In genomic region chr4:40380647-40381046, GRCh38 we compare ENCODE assay signal across 17 cellular contexts. TPM values are rescaled to one million over a fixed set of nuclear protein-coding genes. Genes with fewer than 3 reads are reported as not detected.
DNase-seq lines count a peak whose midpoint lies in the region; ATAC-seq lines count a peak whose summit lies in the region.
"Had no signal": no experiment of that assay in that cellular context is flagged by ENCODE, and none has a peak within 500 bp of the region (broad histone marks: within the 10 kb centered on the region; RNA-seq: fewer than 3 reads in every experiment).

No MANE protein-coding gene starts in this region.

- no peak overlapping the region for H3K18ac ChIP-seq in trophoblast cell (ENCODE audit: low read length)

- H4K12ac ChIP-seq in trophoblast cell (ENCODE audit: low read depth, low read length), result no peak overlapping the region

- ATAC-seq in right cardiac atrium, result no peak
- ATAC-seq in activated naive CD8-positive, alpha-beta T cell treated with anti-CD3 and anti-CD28 coated beads, Interleukin-2, amount 50 U/mL, for 24 hours, result no peak
- ATAC-seq: A549; CD8-positive, alpha-beta T cell had no signal

- no peaks in the 10 kb centered on the region for H3K4me1 ChIP-seq in right cardiac atrium (ENCODE audit: control insufficient read depth, insufficient read depth, low read length)
- H3K4me1 ChIP-seq in trophoblast cell (ENCODE audit: control insufficient read depth in 1 of 2, insufficient read depth in 2 of 2, low read length in 2 of 2), result no peaks in the 10 kb centered on the region
- H3K4me1 ChIP-seq: A549; BLaER1 treated with 17β-estradiol and CSF1 and Interleukin-3, amounts not matched to agents 10 nM and 100 nM had no signal

- no peak overlapping the region for H2BK5ac ChIP-seq in trophoblast cell (ENCODE audit: low read depth, low read length, poor library complexity)

- H3K4me1 Mint-ChIP-seq in activated naive CD8-positive, alpha-beta T cell treated with anti-CD3 and anti-CD28 coated beads, Interleukin-2, amount 50 U/mL, for 24 hours, result no peaks in the 10 kb centered on the region
- H3K4me1 Mint-ChIP-seq: B cell had no signal

- H3K4me2 ChIP-seq in trophoblast cell (ENCODE audit: low read length), result no peak overlapping the region
- H3K4me2 ChIP-seq: A549; BLaER1 treated with 17β-estradiol and CSF1 and Interleukin-3, amounts not matched to agents 10 nM and 100 nM had no signal

- H3K27ac ChIP-seq in right cardiac atrium (ENCODE audit: low read length) (no peak overlapping the region), trophoblast cell (ENCODE audit: low read depth, low read length) (no peak overlapping the region)
- H3K27ac ChIP-seq: 22Rv1; A549; BLaER1 treated with 17β-estradiol and CSF1 and Interleukin-3, amounts not matched to agents 10 nM and 100 nM; C4-2B had no signal

- H3K14ac ChIP-seq in trophoblast cell (ENCODE audit: low read length), result no peak overlapping the region

- H3K27me3 ChIP-seq in right cardiac atrium (ENCODE audit: control insufficient read depth, insufficient read depth) (peaks cover 2% of the 10 kb centered on the region), trophoblast cell (ENCODE audit: insufficient read depth, low read length) (no peaks in the 10 kb centered on the region)
- H3K27me3 ChIP-seq: BLaER1 treated with 17β-estradiol and CSF1 and Interleukin-3, amounts not matched to agents 10 nM and 100 nM had no signal

- no peaks in the 10 kb centered on the region for H3K9me3 Mint-ChIP-seq in activated naive CD8-positive, alpha-beta T cell treated with anti-CD3 and anti-CD28 coated beads, Interleukin-2, amount 50 U/mL, for 24 hours
- H3K9me3 Mint-ChIP-seq: CD4-positive, alpha-beta T cell; CD8-positive, alpha-beta T cell had no signal

- H3K4ac ChIP-seq in trophoblast cell (ENCODE audit: low read depth, low read length), result no peak overlapping the region

- no peak overlapping the region for H3K4me3 Mint-ChIP-seq in activated naive CD8-positive, alpha-beta T cell treated with anti-CD3 and anti-CD28 coated beads, Interleukin-2, amount 50 U/mL, for 24 hours
- H3K4me3 Mint-ChIP-seq: B cell; CD4-positive, alpha-beta T cell; CD8-positive, alpha-beta T cell had no signal

- H4K91ac ChIP-seq in trophoblast cell (ENCODE audit: low read depth, low read length), result no peak overlapping the region

- no peaks in the 10 kb centered on the region for H3K36me3 ChIP-seq in trophoblast cell (ENCODE audit: control insufficient read depth in 1 of 2, insufficient read depth in 2 of 2, low read length in 2 of 2)
- H3K36me3 ChIP-seq: BLaER1 treated with 17β-estradiol and CSF1 and Interleukin-3, amounts not matched to agents 10 nM and 100 nM had no signal

- peak; percentile 4 for DNase-seq in cardiac septum (ENCODE audit: low spot score)
- no peak for DNase-seq in right cardiac atrium
- peak; percentile 51 to 59 for DNase-seq in trophoblast cell
- DNase-seq in HuH-7 (ENCODE audit: low spot score), result no peak
- no peak for DNase-seq in activated naive CD8-positive, alpha-beta T cell treated with anti-CD3 and anti-CD28 coated beads, Interleukin-2, amount 50 U/mL, for 24 hours
- DNase-seq: AML-193; Caco-2; Calu3; CD4-positive, alpha-beta T cell; CD8-positive, alpha-beta T cell; DMS79 treated with DMSO at 0.1 percent for 48 hours; GF-D8 had no signal

- H3K23ac ChIP-seq in trophoblast cell (ENCODE audit: low read length), result no peak overlapping the region

- no peak overlapping the region for H2AK5ac ChIP-seq in trophoblast cell (ENCODE audit: low read length)

- no peaks in the 10 kb centered on the region for H3K79me2 ChIP-seq in trophoblast cell (ENCODE audit: control insufficient read depth, insufficient read depth, low read length, poor library complexity)

- no peak overlapping the region for H3K27ac Mint-ChIP-seq in activated naive CD8-positive, alpha-beta T cell treated with anti-CD3 and anti-CD28 coated beads, Interleukin-2, amount 50 U/mL, for 24 hours
- H3K27ac Mint-ChIP-seq: B cell; CD4-positive, alpha-beta T cell; CD8-positive, alpha-beta T cell had no signal

- intact Hi-C loops in cardiac septum (cut with DNase I) (no loop called here), right cardiac atrium (cut with DNase I) (no loop called here)

- no peaks in the 10 kb centered on the region for H3K27me3 Mint-ChIP-seq in activated naive CD8-positive, alpha-beta T cell treated with anti-CD3 and anti-CD28 coated beads, Interleukin-2, amount 50 U/mL, for 24 hours
- H3K27me3 Mint-ChIP-seq: CD4-positive, alpha-beta T cell had no signal

- H3K36me3 Mint-ChIP-seq in activated naive CD8-positive, alpha-beta T cell treated with anti-CD3 and anti-CD28 coated beads, Interleukin-2, amount 50 U/mL, for 24 hours (ENCODE audit: low read depth), result no peaks in the 10 kb centered on the region
- H3K36me3 Mint-ChIP-seq: CD8-positive, alpha-beta T cell had no signal

- no peak overlapping the region for H2AFZ ChIP-seq in trophoblast cell (ENCODE audit: insufficient read depth, low read length, poor library complexity)

- H3K9me3 ChIP-seq in right cardiac atrium (ENCODE audit: control insufficient read depth, low read length) (no peaks in the 10 kb centered on the region), trophoblast cell (ENCODE audit: insufficient read depth, low read depth, low read length) (no peaks in the 10 kb centered on the region)
- H3K9me3 ChIP-seq: A549; BLaER1 treated with 17β-estradiol and CSF1 and Interleukin-3, amounts not matched to agents 10 nM and 100 nM; Caco-2 had no signal

- H2BK120ac ChIP-seq in trophoblast cell (ENCODE audit: insufficient read depth, low read length, poor library complexity), result no peak overlapping the region

- H3K4me3 ChIP-seq in right cardiac atrium (ENCODE audit: low read length), result no peak overlapping the region
- no peak overlapping the region for H3K4me3 ChIP-seq in trophoblast cell (ENCODE audit: low read depth, low read length)
- H3K4me3 ChIP-seq: A549; BLaER1 treated with 17β-estradiol and CSF1 and Interleukin-3, amounts not matched to agents 10 nM and 100 nM had no signal

- H4K8ac ChIP-seq in trophoblast cell (ENCODE audit: low read depth, low read length), result no peak overlapping the region

- 75% methylated on average over 5 of the region's 5 CpGs for whole genome bisulfite sequencing in right cardiac atrium
- WGBS in trophoblast cell (ENCODE audit: extremely low coverage, insufficient coverage, insufficient read length), result no CpG with 5 or more reads among the region's 5 CpGs

- H2BK12ac ChIP-seq in trophoblast cell (ENCODE audit: low read length), result no peak overlapping the region

- H3K9ac ChIP-seq in trophoblast cell (ENCODE audit: low read length), result no peak overlapping the region
- H3K9ac ChIP-seq: BLaER1 treated with 17β-estradiol and CSF1 and Interleukin-3, amounts not matched to agents 10 nM and 100 nM had no signal

- H3K79me1 ChIP-seq in trophoblast cell (ENCODE audit: low read length), result no peaks in the 10 kb centered on the region

RNA-seq across cellular contexts. Expression of gene CHRNA9, which starts 45.5 kb away (rescaled TPM):
- not detected for total RNA-seq in cardiac septum
- total RNA-seq in right cardiac atrium, result not detected
- not detected for polyA plus RNA-seq in right cardiac atrium
- 0.10 and 0.17 TPM in 2 replicates for polyA plus RNA-seq in trophoblast cell (2013)
- total RNA-seq: B cell; Caco-2; Calu3; CD4-positive, alpha-beta T cell had no signal

Comparison
In these comparisons a context has a peak if more than half of its experiments do, and no peak if none do; other contexts are left out.
1. DNase-seq: peak in cardiac septum (single experiment) and trophoblast cell (2 of 2); none in right cardiac atrium (0 of 3), HuH-7 (single experiment) and activated naive CD8-positive, alpha-beta T cell treated with anti-CD3 and anti-CD28 coated beads, Interleukin-2, amount 50 U/mL, for 24 hours (single experiment).